17 cellular contexts compared by ENCODE assay signal in genomic region chrX:21255207-21255606, GRCh38.
DNase-seq lines count a peak whose midpoint lies in the region; ATAC-seq and TF ChIP-seq lines count a peak whose summit lies in the region.
"Had no signal": no experiment of that assay in that cellular context is flagged by ENCODE, and none has a peak within 500 bp of the region (broad histone marks: within the 10 kb centered on the region; RNA-seq: fewer than 3 reads in every experiment).

No MANE protein-coding gene starts in this region.

- H4K20me1 ChIP-seq in PC-9 (ENCODE audit: insufficient read depth): no peaks in the 10 kb centered on the region

- H3K4me1 Mint-ChIP-seq in natural killer cell: no peaks in the 10 kb centered on the region
- H3K4me1 Mint-ChIP-seq: endodermal cell; stimulated activated naive CD8-positive, alpha-beta T cell treated with anti-CD3 and anti-CD28 coated beads, Interleukin-15, amount 100 ng/mL, for 72 hours had no signal

- H3K9me3 ChIP-seq in PC-9 (ENCODE audit: insufficient read depth, low read depth): no peaks in the 10 kb centered on the region

- no peaks in the 10 kb centered on the region for H3K36me3 Mint-ChIP-seq in natural killer cell
- H3K36me3 Mint-ChIP-seq: activated naive CD4-positive, alpha-beta T cell treated with anti-CD3 and anti-CD28 coated beads, Interleukin-2, amount 50 U/mL, for 72 hours had no signal

- no peaks in the 10 kb centered on the region for H3K27me3 Mint-ChIP-seq in natural killer cell (ENCODE audit: low read depth in 2 of 2)
- H3K27me3 Mint-ChIP-seq: stimulated activated naive CD8-positive, alpha-beta T cell treated with anti-CD3 and anti-CD28 coated beads, Interleukin-15, amount 100 ng/mL, for 72 hours had no signal

- no peak overlapping the region for H3K4me2 ChIP-seq in PC-9

- no peak overlapping the region for H3K27ac Mint-ChIP-seq in natural killer cell
- H3K27ac Mint-ChIP-seq: activated naive CD4-positive, alpha-beta T cell treated with anti-CD3 and anti-CD28 coated beads, Interleukin-2, amount 50 U/mL, for 72 hours; endodermal cell; stimulated activated naive CD8-positive, alpha-beta T cell treated with anti-CD3 and anti-CD28 coated beads, Interleukin-15, amount 100 ng/mL, for 72 hours had no signal

- no peaks in the 10 kb centered on the region for H3K27me3 ChIP-seq in PC-9 (ENCODE audit: insufficient read depth, low read depth)
- H3K27me3 ChIP-seq: cardiac muscle cell, foreskin keratinocyte had no signal

- POLR2A ChIA-PET in PC-9 (lab: Charles Lee; ENCODE audit: unreplicated experiment): no interaction called here

- no peaks in the 10 kb centered on the region for H3F3A ChIP-seq in PC-9 (ENCODE audit: insufficient read depth, low read depth)

- no peak overlapping the region for H3K4me3 ChIP-seq in PC-9
- H3K4me3 ChIP-seq: cardiac muscle cell, GM23248, SK-N-MC had no signal

- no peak overlapping the region for H2AFZ ChIP-seq in PC-9
- H2AFZ ChIP-seq: GM23248 had no signal

- H3K9me3 Mint-ChIP-seq in natural killer cell: peaks cover 2 to 3% of the 10 kb centered on the region in 2 donors
- H3K9me3 Mint-ChIP-seq: activated naive CD4-positive, alpha-beta T cell treated with anti-CD3 and anti-CD28 coated beads, Interleukin-2, amount 50 U/mL, for 72 hours; endodermal cell; stimulated activated naive CD8-positive, alpha-beta T cell treated with anti-CD3 and anti-CD28 coated beads, Interleukin-15, amount 100 ng/mL, for 72 hours had no signal

- intact Hi-C loops in PC-9 (cut with micrococcal nuclease; ENCODE audit: unreplicated experiment) (no loop called here), natural killer cell (cut with micrococcal nuclease) (no loop called here)

- H3K4me3 Mint-ChIP-seq in natural killer cell: no peak overlapping the region
- H3K4me3 Mint-ChIP-seq: endodermal cell; stimulated activated naive CD8-positive, alpha-beta T cell treated with anti-CD3 and anti-CD28 coated beads, Interleukin-15, amount 100 ng/mL, for 72 hours had no signal

- no peak overlapping the region for H3K27ac ChIP-seq in PC-9
- H3K27ac ChIP-seq: cardiac muscle cell, foreskin keratinocyte, GM23248, SK-N-MC had no signal

- TF ChIP-seq CTCF in PC-9 (conservative IDR thresholded peaks at IDR 0.05): no peak
- no peak for TF ChIP-seq CTCF in natural killer cell (IDR thresholded peaks at IDR 0.05)

- BruUV-seq in PC-9 (replicated peaks; lab: Mats Ljungman, UMichigan): no TSS peak

- no peaks in the 10 kb centered on the region for H3K9me2 ChIP-seq in PC-9 (ENCODE audit: insufficient read depth)

- DNase-seq in cerebellar cortex (ENCODE audit: low spot score) (peak; percentile 29), AG08395 (ENCODE audit: low spot score) (no peak), HuH-7 (ENCODE audit: low spot score) (no peak), PC-9 (no peak), natural killer cell (no peak)
- DNase-seq: DMS79 treated with DMSO at 0.1 percent for 48 hours; endodermal cell; foreskin keratinocyte; GM23248; occipital lobe; stimulated activated naive CD8-positive, alpha-beta T cell treated with anti-CD3 and anti-CD28 coated beads, Interleukin-15, amount 100 ng/mL, for 72 hours had no signal

- no peaks in the 10 kb centered on the region for H3K36me3 ChIP-seq in PC-9 (ENCODE audit: low read depth)
- H3K36me3 ChIP-seq: cardiac muscle cell had no signal

- ATAC-seq in GM18873 (IDR thresholded peaks at IDR 0.05; ENCODE audit: low FRiP score, unreplicated experiment) (peak; percentile 96), GM21786 (IDR thresholded peaks at IDR 0.05; ENCODE audit: unreplicated experiment) (peak; percentile 94), HG03175 (IDR thresholded peaks at IDR 0.05; ENCODE audit: unreplicated experiment) (peak; percentile 93), natural killer cell (no peak)
- ATAC-seq: activated naive CD4-positive, alpha-beta T cell treated with anti-CD3 and anti-CD28 coated beads, Interleukin-2, amount 50 U/mL, for 72 hours; foreskin keratinocyte; stimulated activated naive CD8-positive, alpha-beta T cell treated with anti-CD3 and anti-CD28 coated beads, Interleukin-15, amount 100 ng/mL, for 72 hours had no signal

- H3K79me2 ChIP-seq in PC-9 (ENCODE audit: low read depth): no peaks in the 10 kb centered on the region

- no peaks in the 10 kb centered on the region for H3K4me1 ChIP-seq in PC-9 (replicated peaks; ENCODE audit: insufficient read depth)
- H3K4me1 ChIP-seq: foreskin keratinocyte had no signal

- CTCF ChIA-PET in PC-9 (lab: Charles Lee): no interaction called here

Comparison
In these comparisons a context has a peak if more than half of its experiments do, and no peak if none do; other contexts are left out.
1. ATAC-seq: peak in GM18873 (single experiment), GM21786 (single experiment) and HG03175 (single experiment); none in natural killer cell (0 of 3).